19 cellular contexts compared by ENCODE assay signal in genomic region chr12:103805961-103806360, GRCh38. TPM values are rescaled to one million over a fixed set of nuclear protein-coding genes. Genes with fewer than 3 reads are reported as not detected.
DNase-seq lines count a peak whose midpoint lies in the region; ATAC-seq and TF ChIP-seq lines count a peak whose summit lies in the region.
"Had no signal": no experiment of that assay in that cellular context is flagged by ENCODE, and none has a peak within 500 bp of the region (broad histone marks: within the 10 kb centered on the region; RNA-seq: fewer than 3 reads in every experiment).

No MANE protein-coding gene starts in this region.

- DNase-seq in AG04450 (ENCODE audit: low read depth, low spot score) (no peak), Panc1 (ENCODE audit: low read depth, low spot score) (no peak), osteocyte (ENCODE audit: extremely low spot score, unreplicated experiment) (no peak), NCI-H446 (lab: John Stamatoyannopoulos, UW) (no peak), putamen (ENCODE audit: low spot score) (no peak), middle frontal gyrus (ENCODE audit: extremely low spot score, low spot score) (no peak)
- DNase-seq: activated CD4-positive, alpha-beta memory T cell treated with anti-CD3 and anti-CD28 coated beads, Interleukin-2, amount 10 ng/mL, durations not matched to agents 7 days and 5 days; activated naive CD4-positive, alpha-beta T cell treated with anti-CD3 and anti-CD28 coated beads, Interleukin-2, amount 50 U/mL, for 16 hours; activated T-cell treated with anti-CD3 and anti-CD28 coated beads, Interleukin-2, amount 50 U/mL, for 24 hours; CD4-positive, alpha-beta T cell; gastrocnemius medialis; left cardiac atrium; NCI-H2081; Right ventricle myocardium superior; substantia nigra had no signal

- ATAC-seq in Panc1 (no peak), GM21786 (IDR thresholded peaks at IDR 0.05; ENCODE audit: unreplicated experiment) (no peak)
- ATAC-seq: gastrocnemius medialis had no signal

- in situ Hi-C loops in Panc1 (cut with HindIII; ENCODE audit: low pct_unique_long_range_greater_than_20kb, low sequenced_read_pairs), result no loop called here

- H3K36me3 ChIP-seq in Panc1 (ENCODE audit: control insufficient read depth, insufficient read depth, low read length), result peaks cover 7% of the 10 kb centered on the region; the same call in 1 of the 2 replicates
- H3K36me3 ChIP-seq: gastrocnemius medialis had no signal

- intact Hi-C loops in Panc1 (cut with micrococcal nuclease; ENCODE audit: unreplicated experiment), result no loop called here
- intact Hi-C loops in dendritic cell treated with granulocyte-macrophage colony-stimulating factor and Interleukin-4, amounts not matched to agents 40 ng/mL and 50 ng/mL, for 4 days (cut with micrococcal nuclease), result no loop called here

- no peaks in the 10 kb centered on the region for H3K27me3 ChIP-seq in AG04450 (ENCODE audit: control insufficient read depth, insufficient read depth, low read length)
- no peaks in the 10 kb centered on the region for H3K27me3 ChIP-seq in Panc1 (ENCODE audit: control insufficient read depth, insufficient read depth, low read length)
- H3K27me3 ChIP-seq: gastrocnemius medialis had no signal

- TF ChIP-seq CTCF in AG04450 (IDR thresholded peaks at IDR 0.05; ENCODE audit: low read depth, low read length) (no peak), Panc1 (IDR thresholded peaks at IDR 0.05) (no peak), osteocyte (IDR thresholded peaks at IDR 0.05) (no peak)

- H3K9me3 Mint-ChIP-seq in dendritic cell treated with granulocyte-macrophage colony-stimulating factor and Interleukin-4, amounts not matched to agents 40 ng/mL and 50 ng/mL, for 4 days, result no peaks in the 10 kb centered on the region
- no peaks in the 10 kb centered on the region for H3K9me3 Mint-ChIP-seq in osteocyte (ENCODE audit: unreplicated experiment)
- H3K9me3 Mint-ChIP-seq: activated CD4-positive, alpha-beta memory T cell treated with anti-CD3 and anti-CD28 coated beads, Interleukin-2, amount 10 ng/mL, durations not matched to agents 7 days and 5 days; activated T-cell treated with anti-CD3 and anti-CD28 coated beads, Interleukin-2, amount 50 U/mL, for 24 hours; CD4-positive, alpha-beta T cell; T-helper 1 cell treated with Interleukin-12 subunit alpha and Interleukin-12 subunit beta and Interleukin-4 antibody, amounts not matched to agents 30 μg/mL and 1 μg/mL, for 36 hours had no signal

- H3K27me3 Mint-ChIP-seq in dendritic cell treated with granulocyte-macrophage colony-stimulating factor and Interleukin-4, amounts not matched to agents 40 ng/mL and 50 ng/mL, for 4 days, result no peaks in the 10 kb centered on the region
- H3K27me3 Mint-ChIP-seq in osteocyte (ENCODE audit: unreplicated experiment), result no peaks in the 10 kb centered on the region
- H3K27me3 Mint-ChIP-seq: activated CD4-positive, alpha-beta memory T cell treated with anti-CD3 and anti-CD28 coated beads, Interleukin-2, amount 10 ng/mL, durations not matched to agents 7 days and 5 days; activated T-cell treated with anti-CD3 and anti-CD28 coated beads, Interleukin-2, amount 50 U/mL, for 24 hours; CD4-positive, alpha-beta T cell had no signal

- peak overlapping the region; percentile 72 for H3K27ac Mint-ChIP-seq in dendritic cell treated with granulocyte-macrophage colony-stimulating factor and Interleukin-4, amounts not matched to agents 40 ng/mL and 50 ng/mL, for 4 days
- peak overlapping the region; percentile 69 for H3K27ac Mint-ChIP-seq in osteocyte (ENCODE audit: unreplicated experiment)
- H3K27ac Mint-ChIP-seq: activated CD4-positive, alpha-beta memory T cell treated with anti-CD3 and anti-CD28 coated beads, Interleukin-2, amount 10 ng/mL, durations not matched to agents 7 days and 5 days; activated T-cell treated with anti-CD3 and anti-CD28 coated beads, Interleukin-2, amount 50 U/mL, for 24 hours; CD4-positive, alpha-beta T cell; T-helper 1 cell treated with Interleukin-12 subunit alpha and Interleukin-12 subunit beta and Interleukin-4 antibody, amounts not matched to agents 30 μg/mL and 1 μg/mL, for 36 hours had no signal

- H3K9me3 ChIP-seq in AG04450 (ENCODE audit: control insufficient read depth, insufficient read depth, low read length), result no peaks in the 10 kb centered on the region
- H3K9me3 ChIP-seq in Panc1 (ENCODE audit: control insufficient read depth, insufficient read depth, low read depth, low read length), result no peaks in the 10 kb centered on the region
- H3K9me3 ChIP-seq: gastrocnemius medialis had no signal

- CTCF ChIA-PET in AG04450 (lab: Charles Lee), result interaction anchor here (1.1 kb wide), 1 partner anchor 35 kb away, joined by 3 read pairs; no protein-coding TSS in a partner anchor
- CTCF ChIA-PET in Panc1 (lab: Charles Lee), result interaction anchor here (0.6 kb wide), 1 partner anchor 173 kb away, joined by 3 read pairs; no protein-coding TSS in a partner anchor

- peak overlapping the region; percentile 62 for H3K27ac ChIP-seq in AG04450 (ENCODE audit: low read depth, low read length)
- peak overlapping the region; percentile 41 for H3K27ac ChIP-seq in Panc1 (ENCODE audit: low read length)
- H3K27ac ChIP-seq: gastrocnemius medialis, VCaP had no signal

- peaks cover 35% of the 10 kb centered on the region for H3K4me1 ChIP-seq in Panc1 (ENCODE audit: control insufficient read depth, insufficient read depth, low read length)

- BruUV-seq in Panc1 (replicated peaks; lab: Mats Ljungman, UMichigan), result no TSS peak

- H3K36me3 Mint-ChIP-seq in dendritic cell treated with granulocyte-macrophage colony-stimulating factor and Interleukin-4, amounts not matched to agents 40 ng/mL and 50 ng/mL, for 4 days (ENCODE audit: low read depth), result peaks cover 11% of the 10 kb centered on the region
- peaks cover 17% of the 10 kb centered on the region for H3K36me3 Mint-ChIP-seq in osteocyte (ENCODE audit: unreplicated experiment)

- POLR2A ChIA-PET in AG04450 (lab: Yijun Ruan, JAX) (interaction anchor here (0.7 kb wide), 1 partner anchor 16 kb away, joined by 4 read pairs; no protein-coding TSS in a partner anchor), Panc1 (lab: Charles Lee) (no interaction called here)

- H3K4me3 ChIP-seq in AG04450 (ENCODE audit: low read depth, low read length) (no peak overlapping the region), Panc1 (ENCODE audit: low read depth in 2 of 2, low read length in 2 of 2) (no peak overlapping the region)
- H3K4me3 ChIP-seq: gastrocnemius medialis had no signal

- H3K4me1 Mint-ChIP-seq in dendritic cell treated with granulocyte-macrophage colony-stimulating factor and Interleukin-4, amounts not matched to agents 40 ng/mL and 50 ng/mL, for 4 days (ENCODE audit: low read depth), result peaks cover 59% of the 10 kb centered on the region
- peaks cover 30% of the 10 kb centered on the region for H3K4me1 Mint-ChIP-seq in osteocyte (ENCODE audit: unreplicated experiment)
- H3K4me1 Mint-ChIP-seq: activated CD4-positive, alpha-beta memory T cell treated with anti-CD3 and anti-CD28 coated beads, Interleukin-2, amount 10 ng/mL, durations not matched to agents 7 days and 5 days had no signal

- no peak overlapping the region for H3K4me3 Mint-ChIP-seq in dendritic cell treated with granulocyte-macrophage colony-stimulating factor and Interleukin-4, amounts not matched to agents 40 ng/mL and 50 ng/mL, for 4 days
- H3K4me3 Mint-ChIP-seq in osteocyte (ENCODE audit: unreplicated experiment), result no peak overlapping the region
- H3K4me3 Mint-ChIP-seq: activated CD4-positive, alpha-beta memory T cell treated with anti-CD3 and anti-CD28 coated beads, Interleukin-2, amount 10 ng/mL, durations not matched to agents 7 days and 5 days; activated T-cell treated with anti-CD3 and anti-CD28 coated beads, Interleukin-2, amount 50 U/mL, for 24 hours; CD4-positive, alpha-beta T cell; T-helper 1 cell treated with Interleukin-12 subunit alpha and Interleukin-12 subunit beta and Interleukin-4 antibody, amounts not matched to agents 30 μg/mL and 1 μg/mL, for 36 hours had no signal

RNA-seq across cellular contexts. Expression of gene NT5DC3, which starts 35.1 kb away (rescaled TPM):
- polyA plus RNA-seq in AG04450 (2011; rRNA removed), result 2.8 and 3.4 TPM in 2 replicates
- polyA minus RNA-seq in AG04450 (2011; rRNA and poly(A)+ RNA removed), result 7.0 and 9.5 TPM in 2 replicates
- total RNA-seq in Panc1 (2021; ENCODE audit: unreplicated experiment), result 24.9 TPM
- 5.7 TPM for polyA plus RNA-seq in Panc1 (2012; ENCODE audit: insufficient read length)
- total RNA-seq in osteocyte, result 11.3 and 12.5 TPM in 2 replicates
